In genomic region chr5:69166686-69167487, GRCh38 we compare ENCODE assay signal across 1 cellular context.
A peak's percentile ranks its signal among the peaks of the same experiment; 100 is the strongest.
TF ChIP-seq lines count a peak whose summit lies in the region.

Gene CCNB1 (plus strand): TSS chr5:69167150. CDS start chr5:69167263, 113 bp downstream.

TF ChIP-seq in HEK293, 187 proteins besides CTCF, POLR2A, EP300 and RAD21 (continued from another document):
- TF ChIP-seq ZSCAN18 (tag by site-specific recombination; IDR thresholded peaks at IDR 0.05) (no peak), ZNF660 (tag by site-specific recombination; IDR thresholded peaks at IDR 0.05) (peak; percentile 37; the same call in 1 of the 2 replicates), ZFP69B (tag by site-specific recombination; IDR thresholded peaks at IDR 0.05) (peak; percentile 97), ZNF654 (tag by site-specific recombination; IDR thresholded peaks at IDR 0.05; ENCODE audit: low read depth) (no peak), ZNF610 (tag by site-specific recombination; IDR thresholded peaks at IDR 0.05; ENCODE audit: borderline replicate concordance) (no peak; the same call in 1 of the 2 replicates), ZNF692 (tag by site-specific recombination; IDR thresholded peaks at IDR 0.05) (peak; percentile 99), ZNF121 (tag by site-specific recombination; IDR thresholded peaks at IDR 0.05) (no peak), ZNF211 (tag by site-specific recombination; IDR thresholded peaks at IDR 0.05; ENCODE audit: low read depth) (no peak)
- TF ChIP-seq, protein P1, sequence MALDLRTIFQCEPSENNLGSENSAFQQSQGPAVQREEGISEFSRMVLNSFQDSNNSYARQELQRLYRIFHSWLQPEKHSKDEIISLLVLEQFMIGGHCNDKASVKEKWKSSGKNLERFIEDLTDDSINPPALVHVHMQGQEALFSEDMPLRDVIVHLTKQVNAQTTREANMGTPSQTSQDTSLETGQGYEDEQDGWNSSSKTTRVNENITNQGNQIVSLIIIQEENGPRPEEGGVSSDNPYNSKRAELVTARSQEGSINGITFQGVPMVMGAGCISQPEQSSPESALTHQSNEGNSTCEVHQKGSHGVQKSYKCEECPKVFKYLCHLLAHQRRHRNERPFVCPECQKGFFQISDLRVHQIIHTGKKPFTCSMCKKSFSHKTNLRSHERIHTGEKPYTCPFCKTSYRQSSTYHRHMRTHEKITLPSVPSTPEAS (tag by site-specific recombination; IDR thresholded peaks at IDR 0.05), result no peak
